Comparison of ENCODE assay signal across 9 cellular contexts in the genomic region with DNA sequence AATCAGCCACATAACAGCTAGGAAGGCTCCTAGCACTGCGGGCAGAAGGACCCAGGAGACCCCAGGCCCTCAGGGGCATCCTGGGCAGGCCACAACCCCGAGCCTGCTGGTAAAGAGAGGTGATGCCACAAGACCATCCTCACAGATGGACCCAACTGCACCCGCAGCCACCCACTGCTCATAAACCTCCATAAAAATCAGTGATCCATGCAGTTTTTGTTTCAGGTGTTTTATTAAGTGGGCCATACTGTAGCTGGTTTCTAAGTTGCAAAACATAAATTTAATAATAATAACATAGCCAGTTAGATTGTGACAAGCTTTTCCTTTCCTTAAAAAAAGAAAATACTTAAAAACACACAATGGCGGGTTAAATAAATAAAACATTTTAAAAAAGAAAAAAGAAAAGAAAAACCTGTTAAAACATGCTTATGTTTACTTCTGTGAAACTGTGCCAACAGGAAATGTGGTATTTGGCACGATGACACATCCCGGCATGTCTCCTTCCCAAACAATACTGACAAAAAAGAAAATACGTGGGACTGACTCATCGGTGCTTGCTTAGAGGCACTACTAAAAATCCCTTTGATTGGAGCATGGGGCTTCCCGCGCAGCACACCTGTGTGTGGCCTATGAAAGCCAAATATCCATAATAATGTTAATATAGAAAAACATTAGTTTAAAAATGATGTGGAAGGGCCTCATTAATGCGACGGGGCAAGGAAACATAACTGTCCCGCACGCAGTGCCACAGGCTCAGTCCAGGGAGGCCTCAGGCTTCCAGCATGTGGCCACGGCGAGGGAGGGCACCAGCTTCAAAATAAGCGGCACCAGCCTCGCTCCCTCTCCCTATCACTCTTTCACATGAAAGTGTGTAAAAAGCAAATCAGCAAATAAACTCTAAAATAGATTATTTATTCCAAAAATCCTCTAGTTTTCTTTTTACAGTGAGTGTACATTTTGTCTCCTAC. TPM values are rescaled to one million over a fixed set of nuclear protein-coding genes. Genes with fewer than 3 reads are reported as not detected.
DNase-seq lines count a peak whose midpoint lies in the region; ATAC-seq, FAIRE-seq and TF ChIP-seq lines count a peak whose summit lies in the region.
"Had no signal": no experiment of that assay in that cellular context is flagged by ENCODE, and none has a peak within 500 bp of the region (broad histone marks: within the 10 kb centered on the region; RNA-seq: fewer than 3 reads in every experiment).

No MANE protein-coding gene starts in this region.

- peak; percentile 21 for DNase-seq in DND-41
- DNase-seq in NCI-H2107 treated with DMSO at 0.1 percent for 48 hours (lab: John Stamatoyannopoulos, UW; ENCODE audit: unreplicated experiment) = peak; percentile 72
- peak; percentile 76 for DNase-seq in adipocyte (ENCODE audit: low read depth)
- DNase-seq in kidney = no peak
- peak; percentile 87 for DNase-seq in urothelium cell line (ENCODE audit: low spot score)
- no peak for DNase-seq in T-helper 9 cell
- no peak for DNase-seq in effector CD8-positive, alpha-beta T cell (lab: John Stamatoyannopoulos, UW)
- DNase-seq: left cardiac atrium had no signal

- H3K27me3 ChIP-seq in DND-41 (ENCODE audit: insufficient read depth, low read length, poor library complexity) (no peaks in the 10 kb centered on the region), adipocyte (replicated peaks; ENCODE audit: control insufficient read depth, insufficient read depth, low read length) (no peaks in the 10 kb centered on the region)

- H3K9ac ChIP-seq in DND-41 (ENCODE audit: low read depth, low read length) = no peak overlapping the region
- peak overlapping the region; percentile 23 for H3K9ac ChIP-seq in adipocyte (ENCODE audit: low read length)
- no peak overlapping the region for H3K9ac ChIP-seq in kidney (ENCODE audit: low read length in 2 of 2)

- ATAC-seq in DND-41 (ENCODE audit: insufficient read depth, low read depth) (peak; percentile 36; the same call in 1 of the 3 replicates), GM21526 (IDR thresholded peaks at IDR 0.05; ENCODE audit: low FRiP score, unreplicated experiment) (no peak)

- H3K4me1 ChIP-seq in DND-41 (ENCODE audit: insufficient read depth, low read length) (peaks cover 15% of the 10 kb centered on the region), adipocyte (ENCODE audit: control insufficient read depth, insufficient read depth, low read length) (peaks cover 13% of the 10 kb centered on the region), kidney (ENCODE audit: control insufficient read depth in 1 of 2, insufficient read depth in 1 of 2, low read depth in 1 of 2, low read length in 2 of 2) (peaks cover 22 to 31% of the 10 kb centered on the region in 2 donors)

- 0 out of 2 replicates have a peak, but pooled peaks cover 2% of the 10 kb centered on the region for H4K20me1 ChIP-seq in DND-41 (ENCODE audit: insufficient read depth, low read length)

- H3K79me2 ChIP-seq in DND-41 (ENCODE audit: insufficient read depth, low read length) = no peaks in the 10 kb centered on the region

- H3K36me3 ChIP-seq in DND-41 (ENCODE audit: insufficient read depth, low read length) (no peaks in the 10 kb centered on the region), adipocyte (ENCODE audit: control insufficient read depth, insufficient read depth, low read length, severe bottlenecking) (peaks cover 78% of the 10 kb centered on the region), kidney (ENCODE audit: control insufficient read depth in 1 of 2, insufficient read depth in 2 of 2, low read length in 2 of 2) (peaks cover 13 to 19% of the 10 kb centered on the region in 2 donors)

- FAIRE-seq in kidney (lab: Jason Lieb, UNC) (peak; percentile 76), urothelium cell line (lab: Jason Lieb, UNC) (no peak)

- H3K27ac ChIP-seq in DND-41 (ENCODE audit: low read length) (no peak overlapping the region), kidney (ENCODE audit: low read depth in 2 of 2, low read length in 2 of 2) (peak overlapping the region; percentile 47 to 83)

- no peak overlapping the region for H3K4me3 ChIP-seq in DND-41 (ENCODE audit: low read depth in 1 of 2, low read length in 2 of 2)
- H3K4me3 ChIP-seq in adipocyte (ENCODE audit: low read length) = no peak overlapping the region
- H3K4me3 ChIP-seq in kidney (ENCODE audit: low read length in 2 of 2) = no peak overlapping the region

- H3K9me3 ChIP-seq in DND-41 (ENCODE audit: insufficient read depth, low read length, severe bottlenecking) (no peaks in the 10 kb centered on the region), adipocyte (ENCODE audit: control insufficient read depth, low read length) (no peaks in the 10 kb centered on the region), kidney (ENCODE audit: control insufficient read depth in 1 of 2, low read length in 2 of 2) (no peaks in the 10 kb centered on the region)

- intact Hi-C loops in kidney (cut with DNase I) = loop anchor here (10.0 kb wide), 1 partner anchor 124 kb away; no protein-coding TSS in a partner anchor

- H3K4me2 ChIP-seq in DND-41 (ENCODE audit: insufficient read depth, low read length) = no peak overlapping the region

- H2AFZ ChIP-seq in DND-41 (ENCODE audit: low read depth, low read length) = no peak overlapping the region

- TF ChIP-seq CTCF in DND-41 (IDR thresholded peaks at IDR 0.05; ENCODE audit: borderline replicate concordance, extremely low read depth, low read length, poor library complexity, severe bottlenecking) = no peak
- TF ChIP-seq CTCF in kidney (IDR thresholded peaks at IDR 0.05; ENCODE audit: borderline replicate concordance, extremely low read depth, insufficient read depth) = no peak

RNA-seq across cellular contexts. Expression of a gene that starts 47.5 kb away (rescaled TPM):
- total RNA-seq in kidney = 3.5 TPM
- 0.65 TPM for polyA plus RNA-seq in kidney (ENCODE audit: insufficient read depth, low read depth, low replicate concordance)

Comparison
In these comparisons a context has a peak if more than half of its experiments do, and no peak if none do; other contexts are left out.
1. DNase-seq: peak in DND-41 (single experiment), NCI-H2107 treated with DMSO at 0.1 percent for 48 hours (single experiment), adipocyte (single experiment) and urothelium cell line (single experiment); none in kidney (single experiment), T-helper 9 cell (single experiment) and effector CD8-positive, alpha-beta T cell (single experiment).